1 cellular context compared by ENCODE assay signal in genomic region chr18:62345909-62346308, GRCh38.
TF ChIP-seq lines count a peak whose summit lies in the region.

No MANE protein-coding gene starts in this region.

TF ChIP-seq in H1, 55 proteins besides CTCF, POLR2A, EP300 and RAD21:
- TF ChIP-seq ZNF274 (IDR thresholded peaks at IDR 0.05; ENCODE audit: borderline replicate concordance, extremely low read depth, low read length) (no peak), ATF2 (IDR thresholded peaks at IDR 0.05; ENCODE audit: low read length) (no peak), TEAD4 (IDR thresholded peaks at IDR 0.05; ENCODE audit: low read depth, low read length) (no peak), SRF (IDR thresholded peaks at IDR 0.05; ENCODE audit: low read depth, low read length) (no peak), CBX5 (IDR thresholded peaks at IDR 0.05; ENCODE audit: low read depth, low read length) (no peak), KDM4A (IDR thresholded peaks at IDR 0.05; ENCODE audit: low read depth, low read length, severe bottlenecking) (no peak), SP4 (IDR thresholded peaks at IDR 0.05; ENCODE audit: low read length) (no peak), CHD2 (IDR thresholded peaks at IDR 0.05; ENCODE audit: low read length) (no peak), POLR2AphosphoS5 (IDR thresholded peaks at IDR 0.05; ENCODE audit: low read depth, low read length) (no peak), GABPA (IDR thresholded peaks at IDR 0.05; ENCODE audit: borderline replicate concordance, insufficient read depth, low read length) (no peak), HDAC6 (IDR thresholded peaks at IDR 0.05; ENCODE audit: low read depth, low read length) (no peak), SUZ12 (IDR thresholded peaks at IDR 0.05; ENCODE audit: low read length) (no peak), MAX (IDR thresholded peaks at IDR 0.05) (no peak), JUN (IDR thresholded peaks at IDR 0.05; ENCODE audit: low read depth, low read length) (no peak), RXRA (IDR thresholded peaks at IDR 0.05; ENCODE audit: insufficient read depth, low read depth, low read length) (no peak), ATF3 (IDR thresholded peaks at IDR 0.05; ENCODE audit: insufficient read depth, low read depth, low read length) (no peak), E2F6 (IDR thresholded peaks at IDR 0.05) (no peak)
TF ChIP-seq in H1: peak in this region for 0.
